In the genomic region with DNA sequence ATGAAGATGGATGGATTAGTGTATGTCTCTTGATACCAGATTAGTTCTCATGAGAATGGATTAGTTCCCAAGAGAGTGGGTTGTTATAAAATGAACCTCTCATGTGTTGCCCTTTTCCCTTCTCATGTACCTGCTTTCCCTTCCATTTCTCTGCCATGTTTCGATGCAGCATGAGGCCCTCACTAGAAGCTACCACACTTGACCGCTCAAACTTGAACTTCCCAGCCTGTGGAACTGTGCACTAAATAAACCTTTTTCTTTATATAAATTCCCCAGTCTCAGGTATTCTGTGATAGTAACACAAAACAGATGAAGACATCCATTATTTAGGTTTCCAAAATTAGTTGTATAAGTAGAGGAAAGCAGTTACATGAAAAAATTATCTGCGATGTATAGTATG, we compare ENCODE assay signal across 21 cellular contexts.
"Had no signal": no experiment of that assay in that cellular context is flagged by ENCODE, and none has a peak within 500 bp of the region (broad histone marks: within the 10 kb centered on the region; RNA-seq: fewer than 3 reads in every experiment).

No MANE protein-coding gene starts in this region.

- H3K27me3 ChIP-seq: SJSA1 had no signal

- H3K27ac ChIP-seq: HL-60, SJSA1, SK-N-MC had no signal

- DNase-seq: KBM-7, MV-4-11, NCI-H1048, NCI-H1105, NCI-H1417, NCI-H1436 treated with DMSO at 0.1 percent for 48 hours, NCI-H1694, NCI-H187 treated with DMSO at 0.1 percent for 48 hours, NCI-H2029 treated with DMSO at 0.1 percent for 48 hours, NCI-H2171 treated with DMSO at 0.1 percent for 48 hours, NCI-H345, NCI-H446 treated with DMSO at 0.1 percent for 48 hours, NCI-H510A treated with DMSO at 0.1 percent for 48 hours, NCI-H526, Right ventricle myocardium superior, RPMI8226, SIG-M5 had no signal

- H3K4me3 ChIP-seq: SJSA1, SK-N-MC had no signal

- H3K27ac Mint-ChIP-seq: IgD-negative memory B cell had no signal

- H3K36me3 ChIP-seq: SJSA1 had no signal

- H3K27me3 Mint-ChIP-seq: IgD-negative memory B cell had no signal
